8 cellular contexts compared by ENCODE assay signal in the genomic region with DNA sequence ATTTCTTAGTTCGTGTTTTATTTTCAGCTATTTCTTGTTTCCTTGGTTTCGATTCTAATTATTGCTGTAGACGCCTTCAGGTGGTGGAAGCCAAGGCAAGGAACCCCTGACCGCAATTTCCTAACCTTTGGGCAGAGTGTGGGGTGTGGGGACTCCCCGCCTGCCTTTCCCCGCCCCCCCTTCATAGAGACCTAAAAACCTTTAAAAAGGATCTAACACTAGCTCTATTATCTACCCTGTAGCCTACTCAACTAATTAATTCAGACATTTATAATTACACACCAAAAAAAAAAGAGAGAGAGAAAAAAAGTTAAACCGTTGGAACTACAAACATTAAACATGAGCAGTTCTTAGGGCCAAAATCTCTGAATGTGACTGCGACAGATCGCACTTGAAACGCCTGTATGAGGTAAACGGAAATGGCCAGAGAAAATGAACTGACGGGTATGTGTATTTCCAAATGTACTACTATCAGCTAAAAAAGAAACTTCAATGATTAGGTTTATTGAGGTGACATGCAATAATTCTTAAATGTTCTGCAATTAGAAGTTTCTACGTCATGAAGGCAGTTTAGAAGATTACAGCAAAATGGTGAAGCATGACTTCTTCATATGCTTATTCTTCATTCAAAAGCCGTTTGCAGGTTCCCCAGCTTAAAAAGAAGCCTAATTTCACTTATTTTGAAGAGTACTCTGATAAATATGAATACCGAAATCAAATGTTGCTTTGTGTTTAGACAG. TPM values are rescaled to one million over a fixed set of nuclear protein-coding genes. Genes with fewer than 3 reads are reported as not detected.
DNase-seq lines count a peak whose midpoint lies in the region; ATAC-seq and TF ChIP-seq lines count a peak whose summit lies in the region.

No MANE protein-coding gene starts in this region.

- no peak overlapping the region for H2AK5ac ChIP-seq in IMR-90 (ENCODE audit: low read depth, low read length)

- peaks cover 22% of the 10 kb centered on the region for H3K4me1 ChIP-seq in BLaER1
- H3K4me1 ChIP-seq in IMR-90 (ENCODE audit: control insufficient read depth, insufficient read depth, low read length), result no peaks in the 10 kb centered on the region; the same call in 1 of the 2 replicates
- peaks cover 13 to 15% of the 10 kb centered on the region in 2 donors for H3K4me1 ChIP-seq in gastrocnemius medialis

- H3K18ac ChIP-seq in IMR-90 (ENCODE audit: low read depth, low read length), result peak overlapping the region; percentile 17

- ATAC-seq in GM21390 (IDR thresholded peaks at IDR 0.05; ENCODE audit: unreplicated experiment), result peak; percentile 34
- peak; percentile 28 for ATAC-seq in IMR-90 (ENCODE audit: low read depth)
- ATAC-seq in gastrocnemius medialis, result peak; percentile 13 to 42

- H4K5ac ChIP-seq in IMR-90 (ENCODE audit: low read depth, low read length), result peak overlapping the region; percentile 40

- dilution Hi-C loops in IMR-90 (cut with HindIII; ENCODE audit: low sequenced_read_pairs, unreplicated experiment), result no loop called here

- H4K20me1 ChIP-seq in BLaER1, result no peaks in the 10 kb centered on the region
- H4K20me1 ChIP-seq in IMR-90 (ENCODE audit: insufficient read depth, low read length), result no peaks in the 10 kb centered on the region

- H3K56ac ChIP-seq in IMR-90 (ENCODE audit: extremely low read depth, insufficient read depth, low read length), result peak overlapping the region; percentile 96

- no peak for DNase-seq in IMR-90
- DNase-seq in activated T-cell treated with anti-CD3 and anti-CD28 coated beads for 4 hours, result peak; percentile 54
- DNase-seq in fibroblast of pulmonary artery (ENCODE audit: low read depth), result no peak
- no peak for DNase-seq in gastrocnemius medialis
- DNase-seq in NCI-H526 (lab: John Stamatoyannopoulos, UW), result no peak
- no peak for DNase-seq in SW480 (ENCODE audit: low spot score)

- H4K91ac ChIP-seq in IMR-90 (ENCODE audit: insufficient read depth, low read depth, low read length), result peak overlapping the region; percentile 53; the same call in 1 of the 2 replicates

- H2BK20ac ChIP-seq in IMR-90 (ENCODE audit: low read depth, low read length), result peak overlapping the region; percentile 36; the same call in 1 of the 2 replicates

- H3K4me3 ChIP-seq in BLaER1, result peak overlapping the region; percentile 86
- peak overlapping the region; percentile 67 for H3K4me3 ChIP-seq in IMR-90 (ENCODE audit: insufficient read depth, low read depth, low read length)
- H3K4me3 ChIP-seq in fibroblast of pulmonary artery (replicated peaks; ENCODE audit: low read depth, low read length), result peak overlapping the region; percentile 71
- H3K4me3 ChIP-seq in gastrocnemius medialis, result peak overlapping the region; percentile 74 to 90 (median 86)

- no TSS peak for BruUV-seq in IMR-90 (replicated peaks; lab: Mats Ljungman, UMichigan)

- TF ChIP-seq POLR2A in IMR-90 (IDR thresholded peaks at IDR 0.05; ENCODE audit: low read depth, low read length) (no peak), gastrocnemius medialis (IDR thresholded peaks at IDR 0.05) (no peak)

- H3K14ac ChIP-seq in IMR-90 (replicated peaks; ENCODE audit: low read depth, low read length), result peak overlapping the region; percentile 10; the same call in 1 of the 2 replicates

- TF ChIP-seq CTCF in IMR-90 (conservative IDR thresholded peaks at IDR 0.05; ENCODE audit: low read depth, low read length), result no peak
- no peak for TF ChIP-seq CTCF in fibroblast of pulmonary artery (IDR thresholded peaks at IDR 0.05; ENCODE audit: low read length, missing control alignments)
- no peak for TF ChIP-seq CTCF in gastrocnemius medialis (IDR thresholded peaks at IDR 0.05 in 4 of 5, conservative IDR thresholded peaks at IDR 0.05 in 1 of 5)

- peaks cover 0 to 8% of the 10 kb centered on the region in 2 experiments; a peak in 2 of 4 replicates for H3K79me1 ChIP-seq in IMR-90 (ENCODE audit: low read depth in 1 of 2, low read length in 2 of 2)

- H3K27me3 ChIP-seq in BLaER1, result no peaks in the 10 kb centered on the region
- no peaks in the 10 kb centered on the region for H3K27me3 ChIP-seq in IMR-90 (ENCODE audit: control insufficient read depth, insufficient read depth, low read length)
- H3K27me3 ChIP-seq in gastrocnemius medialis, result no peaks in the 10 kb centered on the region

- no peaks in the 10 kb centered on the region for H3K36me3 ChIP-seq in BLaER1
- H3K36me3 ChIP-seq in IMR-90 (ENCODE audit: control insufficient read depth, insufficient read depth, low read length), result no peaks in the 10 kb centered on the region
- no peaks in the 10 kb centered on the region for H3K36me3 ChIP-seq in gastrocnemius medialis

- H2BK5ac ChIP-seq in IMR-90 (ENCODE audit: low read depth, low read length, poor library complexity, severe bottlenecking), result peak overlapping the region; percentile 31

- peaks cover 5% of the 10 kb centered on the region; the same call in 1 of the 2 replicates for H3K9me1 ChIP-seq in IMR-90 (ENCODE audit: insufficient read depth, low read length)

- H3K4me2 ChIP-seq in BLaER1 (peak overlapping the region; percentile 81), IMR-90 (ENCODE audit: low read depth, low read length) (peak overlapping the region; percentile 64)

- H3K9me3 ChIP-seq in BLaER1, result no peaks in the 10 kb centered on the region
- H3K9me3 ChIP-seq in IMR-90 (ENCODE audit: control insufficient read depth, insufficient read depth, low read length), result no peaks in the 10 kb centered on the region
- H3K9me3 ChIP-seq in gastrocnemius medialis, result no peaks in the 10 kb centered on the region

- in situ Hi-C loops in IMR-90 (cut with MboI; ENCODE audit: low sequenced_read_pairs), result no loop called here
- in situ Hi-C loops in gastrocnemius medialis (cut with MboI; ENCODE audit: low sequenced_read_pairs in 4 of 4), result loop anchor here in 3 of 4 donors (25.0 kb wide), 3 partner anchors 341 to 959 kb away; a partner anchor contains a TSS

- H3K27ac ChIP-seq in BLaER1 (peak overlapping the region; percentile 96), IMR-90 (ENCODE audit: insufficient read depth, low read length) (peak overlapping the region; percentile 8), gastrocnemius medialis (peak overlapping the region; percentile 84 to 91 (median 87))

- H2BK120ac ChIP-seq in IMR-90 (ENCODE audit: low read depth, low read length), result peak overlapping the region; percentile 26; the same call in 1 of the 2 replicates

- intact Hi-C loops in IMR-90 (cut with micrococcal nuclease) (no loop called here), gastrocnemius medialis (cut with DNase I; ENCODE audit: low total_unique reads) (loop anchor here (1.0 to 5.0 kb wide), 3 partner anchors 20 to 959 kb away; a partner anchor contains a TSS)

- CTCF ChIA-PET in IMR-90 (lab: Yijun Ruan, JAX), result interaction anchor here (0.7 to 0.8 kb wide), 2 partner anchors 87 to 665 kb away, joined by 3 to 4 read pairs; no protein-coding TSS in a partner anchor

- peak overlapping the region; percentile 94 for H3K9ac ChIP-seq in BLaER1
- H3K9ac ChIP-seq in IMR-90 (ENCODE audit: low read depth, low read length), result peak overlapping the region; percentile 42

- peak overlapping the region; percentile 75; the same call in 1 of the 2 replicates for H3K23ac ChIP-seq in IMR-90 (ENCODE audit: low read depth, low read length)

- peak overlapping the region; percentile 88 for H2AK9ac ChIP-seq in IMR-90 (replicated peaks; ENCODE audit: low read depth, low read length, poor library complexity)

- WGBS in IMR-90 (ENCODE audit: extremely low coverage in 2 of 2, insufficient read length in 1 of 2), 2 experiments, result no CpG with 5 or more reads among the region's 15 CpGs

- H2BK15ac ChIP-seq in IMR-90 (ENCODE audit: low read depth, low read length), result peak overlapping the region; percentile 9; the same call in 1 of the 3 replicates

- no peak for TF ChIP-seq RAD21 in IMR-90 (IDR thresholded peaks at IDR 0.05; ENCODE audit: low read length)

- POLR2A ChIA-PET in IMR-90 (lab: Charles Lee; ENCODE audit: unreplicated experiment), result interaction anchor here (0.5 to 1.3 kb wide), 4 partner anchors 18 to 684 kb away, joined by 3 to 7 read pairs (median 4); a partner anchor contains a TSS

- peak overlapping the region; percentile 72 to 76 for H4K8ac ChIP-seq in IMR-90 (ENCODE audit: low read depth in 2 of 2, low read length in 2 of 2)

- peak overlapping the region; percentile 98 for H2AFZ ChIP-seq in IMR-90 (replicated peaks; ENCODE audit: low read length, poor library complexity)

- peak overlapping the region; percentile 16; the same call in 1 of the 2 replicates for H3K4ac ChIP-seq in IMR-90 (ENCODE audit: low read depth, low read length)

TF ChIP-seq in IMR-90, 13 proteins besides CTCF, POLR2A, EP300 and RAD21:
- TF ChIP-seq RCOR1 (IDR thresholded peaks at IDR 0.05; ENCODE audit: insufficient replicate concordance, low read length) (no peak), CEBPB (IDR thresholded peaks at IDR 0.05; ENCODE audit: low read depth, low read length) (no peak), FOS (IDR thresholded peaks at IDR 0.05; ENCODE audit: low read depth, low read length) (no peak), SMC3 (IDR thresholded peaks at IDR 0.05; ENCODE audit: low read depth, low read length) (no peak), NFE2L2 (IDR thresholded peaks at IDR 0.05; ENCODE audit: low read depth, low read length) (no peak), MXI1 (IDR thresholded peaks at IDR 0.05; ENCODE audit: borderline replicate concordance, low read depth, low read length) (no peak), CHD1 (IDR thresholded peaks at IDR 0.05; ENCODE audit: low read depth, low read length) (no peak), MAZ (IDR thresholded peaks at IDR 0.05; ENCODE audit: borderline replicate concordance, low read depth, low read length) (no peak), RFX5 (IDR thresholded peaks at IDR 0.05; ENCODE audit: low read depth, low read length) (no peak), BHLHE40 (IDR thresholded peaks at IDR 0.05; ENCODE audit: low read depth, low read length) (no peak), MAFK (IDR thresholded peaks at IDR 0.05; ENCODE audit: low read depth, low read length) (no peak)
- TF ChIP-seq, protein P1, sequence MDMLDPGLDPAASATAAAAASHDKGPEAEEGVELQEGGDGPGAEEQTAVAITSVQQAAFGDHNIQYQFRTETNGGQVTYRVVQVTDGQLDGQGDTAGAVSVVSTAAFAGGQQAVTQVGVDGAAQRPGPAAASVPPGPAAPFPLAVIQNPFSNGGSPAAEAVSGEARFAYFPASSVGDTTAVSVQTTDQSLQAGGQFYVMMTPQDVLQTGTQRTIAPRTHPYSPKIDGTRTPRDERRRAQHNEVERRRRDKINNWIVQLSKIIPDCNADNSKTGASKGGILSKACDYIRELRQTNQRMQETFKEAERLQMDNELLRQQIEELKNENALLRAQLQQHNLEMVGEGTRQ (IDR thresholded peaks at IDR 0.05; ENCODE audit: low read depth, low read length), result no peak

RNA-seq across cellular contexts. Expression of a gene that starts 19.0 kb away (rescaled TPM):
- 32.4 and 39.2 TPM in 2 replicates for total RNA-seq in IMR-90 (2012; rRNA removed)
- 2.6 and 3.5 TPM in 2 replicates for polyA plus RNA-seq in IMR-90 (2012; rRNA removed)
- 0.36 and 1.5 TPM in 2 replicates for polyA plus RNA-seq in IMR-90 (2012; cell fraction: cytosol; rRNA removed)
- polyA plus RNA-seq in IMR-90 (2012; cell fraction: nucleus; rRNA removed; ENCODE audit: low replicate concordance), result 0.65 and 7.8 TPM in 2 replicates
- 1 to 10 TPM; 2.2 to 7.5 (median 3.7) TPM for total RNA-seq in gastrocnemius medialis

Comparison
In these comparisons a context has a peak if more than half of its experiments do, and no peak if none do; other contexts are left out.
1. H3K27ac ChIP-seq: peak in every context shown above with its lines; median percentile 96 in BLaER1; 87 in gastrocnemius medialis; 8 in IMR-90.